Comparison of ENCODE assay signal across 22 cellular contexts in the genomic region with DNA sequence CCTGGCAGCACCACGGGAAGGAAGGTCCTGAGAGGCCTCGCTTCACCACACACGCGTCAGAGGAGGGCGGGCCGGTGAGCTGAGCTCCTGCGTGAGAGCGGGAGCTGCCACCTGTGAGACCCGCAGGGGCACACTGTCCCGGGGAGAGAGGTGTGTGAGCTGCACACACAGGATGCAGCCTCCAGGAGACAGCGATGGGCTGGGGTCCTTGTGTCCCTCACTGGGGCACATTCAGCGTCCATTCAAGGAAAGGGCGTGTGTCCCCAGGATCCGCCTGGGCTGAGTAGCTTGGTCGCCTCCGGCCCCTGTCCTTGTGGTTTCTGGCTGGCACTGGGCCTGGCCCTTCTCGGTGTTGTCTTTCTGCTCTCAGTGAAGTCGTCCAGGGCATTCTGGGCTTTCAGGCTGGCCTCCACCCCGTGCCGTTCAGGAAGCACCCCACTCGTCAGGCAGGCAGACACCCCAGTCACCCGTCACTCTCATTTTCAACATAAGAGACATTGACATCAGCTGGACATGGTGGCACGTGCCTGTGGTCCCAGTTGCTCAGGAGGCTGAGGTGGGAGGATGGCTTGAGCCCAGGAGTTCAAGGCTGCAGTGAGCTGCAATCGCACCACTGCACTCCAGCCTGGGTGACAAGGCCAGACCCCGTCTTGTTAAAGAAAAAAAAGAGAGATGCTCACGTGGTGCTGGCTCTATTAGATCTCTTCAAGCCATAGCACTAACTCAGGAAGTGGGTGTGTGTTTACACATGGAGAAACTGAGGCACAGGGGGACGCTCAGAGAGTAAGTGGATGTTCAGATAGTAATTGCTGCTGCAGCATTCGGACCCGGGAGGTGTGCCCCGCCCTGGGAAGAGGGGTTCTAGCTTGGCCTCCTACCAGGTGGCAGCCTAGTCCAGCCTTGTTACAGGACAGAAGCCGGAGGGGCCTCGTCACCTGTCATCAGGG.
DNase-seq lines count a peak whose midpoint lies in the region; ATAC-seq, FAIRE-seq and TF ChIP-seq lines count a peak whose summit lies in the region.
"Had no signal": no experiment of that assay in that cellular context is flagged by ENCODE, and none has a peak within 500 bp of the region (broad histone marks: within the 10 kb centered on the region; RNA-seq: fewer than 3 reads in every experiment).

No MANE protein-coding gene starts in this region.

- H3K27me3 Mint-ChIP-seq in activated T-cell treated with anti-CD3 and anti-CD28 coated beads, Interleukin-2, amount 50 U/mL, for 24 hours: no peaks in the 10 kb centered on the region
- no peaks in the 10 kb centered on the region for H3K27me3 Mint-ChIP-seq in activated T-cell treated with anti-CD3 and anti-CD28 coated beads, Interleukin-2, amount 50 U/mL, for 72 hours (ENCODE audit: low read depth)
- H3K27me3 Mint-ChIP-seq: activated B cell treated with CpG ODN at 0.5 μM for 24 hours; activated naive CD8-positive, alpha-beta T cell treated with anti-CD3 and anti-CD28 coated beads, Interleukin-2, amount 10 ng/mL, durations not matched to agents 7 days and 5 days; effector memory CD8-positive, alpha-beta T cell had no signal

- no peaks in the 10 kb centered on the region for H3K36me3 ChIP-seq in IMR-90 (ENCODE audit: control insufficient read depth, insufficient read depth, low read length)
- H3K36me3 ChIP-seq in kidney (ENCODE audit: control insufficient read depth in 1 of 2, insufficient read depth in 2 of 2, low read length in 2 of 2): no peaks in the 10 kb centered on the region
- no peaks in the 10 kb centered on the region for H3K36me3 ChIP-seq in spleen
- H3K36me3 ChIP-seq: gastroesophageal sphincter, lower lobe of right lung, upper lobe of right lung had no signal

- H4K5ac ChIP-seq in IMR-90 (ENCODE audit: low read depth, low read length): no peak overlapping the region

- 68% methylated on average over 20 of the region's 32 CpGs; no CpG with 5 or more reads in 1 of the 2 experiments for WGBS in IMR-90 (ENCODE audit: extremely low coverage in 2 of 2, insufficient read length in 1 of 2), 2 experiments
- WGBS in spleen, 5 donors: 75 to 86% (median 80%) methylated on average over 22 to 32 of the region's 32 CpGs

- dilution Hi-C loops in IMR-90 (cut with HindIII; ENCODE audit: low sequenced_read_pairs, unreplicated experiment): no loop called here

- H3K18ac ChIP-seq in IMR-90 (ENCODE audit: low read depth, low read length): no peak overlapping the region

- H3K4ac ChIP-seq in IMR-90 (ENCODE audit: low read depth, low read length): no peak overlapping the region

- H3K27me3 ChIP-seq in IMR-90 (ENCODE audit: control insufficient read depth, insufficient read depth, low read length) (no peaks in the 10 kb centered on the region), spleen (replicated peaks in 1 of 7) (no peaks in the 10 kb centered on the region)
- H3K27me3 ChIP-seq: gastroesophageal sphincter, upper lobe of right lung had no signal

- H3K56ac ChIP-seq in IMR-90 (ENCODE audit: extremely low read depth, insufficient read depth, low read length): no peak overlapping the region

- no peak for ATAC-seq in activated T-cell treated with anti-CD3 and anti-CD28 coated beads, Interleukin-2, amount 50 U/mL, for 72 hours (replicated peaks in 1 of 2)
- ATAC-seq in IMR-90 (ENCODE audit: low read depth): no peak
- no peak for ATAC-seq in GM19463 (IDR thresholded peaks at IDR 0.05; ENCODE audit: unreplicated experiment)
- ATAC-seq: activated CD8-positive, alpha-beta T cell treated with anti-CD3 and anti-CD28 coated beads, Interleukin-2, amount 10 ng/mL, durations not matched to agents 7 days and 5 days; effector memory CD8-positive, alpha-beta T cell; gastroesophageal sphincter; HepG2; lower lobe of right lung; SK-N-SH treated with all-trans-retinoic acid at 6 μM for 48 hours; upper lobe of right lung had no signal

- H2BK120ac ChIP-seq in IMR-90 (ENCODE audit: low read depth, low read length): no peak overlapping the region

- H3K9ac ChIP-seq in IMR-90 (ENCODE audit: low read depth, low read length) (no peak overlapping the region), kidney (ENCODE audit: low read length in 2 of 2) (no peak overlapping the region)

- H3K14ac ChIP-seq in IMR-90 (replicated peaks; ENCODE audit: low read depth, low read length): no peak overlapping the region

- no peaks in the 10 kb centered on the region for H4K20me1 ChIP-seq in IMR-90 (ENCODE audit: insufficient read depth, low read length)

- H2AK9ac ChIP-seq in IMR-90 (replicated peaks; ENCODE audit: low read depth, low read length, poor library complexity): peak overlapping the region; percentile 24

- H3K9me1 ChIP-seq in IMR-90 (ENCODE audit: insufficient read depth, low read length): no peaks in the 10 kb centered on the region

- no peak overlapping the region for H4K91ac ChIP-seq in IMR-90 (ENCODE audit: insufficient read depth, low read depth, low read length)

- TF ChIP-seq CTCF in IMR-90 (conservative IDR thresholded peaks at IDR 0.05; ENCODE audit: low read depth, low read length) (no peak), kidney (IDR thresholded peaks at IDR 0.05; ENCODE audit: borderline replicate concordance, extremely low read depth, insufficient read depth) (no peak), spleen (IDR thresholded peaks at IDR 0.05 in 8 of 11, conservative IDR thresholded peaks at IDR 0.05 in 3 of 11) (no peak)

- no peaks in the 10 kb centered on the region for H3K4me1 Mint-ChIP-seq in activated T-cell treated with anti-CD3 and anti-CD28 coated beads, Interleukin-2, amount 50 U/mL, for 24 hours (ENCODE audit: low read depth)
- no peaks in the 10 kb centered on the region for H3K4me1 Mint-ChIP-seq in activated T-cell treated with anti-CD3 and anti-CD28 coated beads, Interleukin-2, amount 50 U/mL, for 72 hours (ENCODE audit: low read depth)
- H3K4me1 Mint-ChIP-seq: activated B cell treated with CpG ODN at 0.5 μM for 24 hours; activated naive CD8-positive, alpha-beta T cell treated with anti-CD3 and anti-CD28 coated beads, Interleukin-2, amount 10 ng/mL, durations not matched to agents 7 days and 5 days had no signal

- in situ Hi-C loops in IMR-90 (cut with MboI; ENCODE audit: low sequenced_read_pairs): no loop called here

- H3K9me3 ChIP-seq in IMR-90 (ENCODE audit: control insufficient read depth, insufficient read depth, low read length): peaks cover 76% of the 10 kb centered on the region
- no peaks in the 10 kb centered on the region for H3K9me3 ChIP-seq in kidney (ENCODE audit: control insufficient read depth in 1 of 2, low read length in 2 of 2)
- H3K9me3 ChIP-seq in spleen: peaks cover 0 to 6% (median 0%) of the 10 kb centered on the region in 8 donors
- H3K9me3 ChIP-seq: gastroesophageal sphincter, lower lobe of right lung, upper lobe of right lung had no signal

- no peak overlapping the region for H3K23ac ChIP-seq in IMR-90 (ENCODE audit: low read depth, low read length)

- H2AFZ ChIP-seq in IMR-90 (replicated peaks; ENCODE audit: low read length, poor library complexity): no peak overlapping the region

- no peak overlapping the region for H2AK5ac ChIP-seq in IMR-90 (ENCODE audit: low read depth, low read length)

- POLR2A ChIA-PET in IMR-90 (lab: Charles Lee; ENCODE audit: unreplicated experiment): no interaction called here

- FAIRE-seq in kidney (lab: Jason Lieb, UNC): no peak
- FAIRE-seq: HepG2 had no signal

- no peak overlapping the region for H3K27ac Mint-ChIP-seq in activated T-cell treated with anti-CD3 and anti-CD28 coated beads, Interleukin-2, amount 50 U/mL, for 24 hours
- H3K27ac Mint-ChIP-seq in activated T-cell treated with anti-CD3 and anti-CD28 coated beads, Interleukin-2, amount 50 U/mL, for 72 hours: no peak overlapping the region
- H3K27ac Mint-ChIP-seq: activated B cell treated with CpG ODN at 0.5 μM for 24 hours; activated CD8-positive, alpha-beta T cell treated with anti-CD3 and anti-CD28 coated beads, Interleukin-2, amount 10 ng/mL, durations not matched to agents 7 days and 5 days; activated naive CD8-positive, alpha-beta T cell treated with anti-CD3 and anti-CD28 coated beads, Interleukin-2, amount 10 ng/mL, durations not matched to agents 7 days and 5 days; effector memory CD8-positive, alpha-beta T cell had no signal

- no peak overlapping the region for H3K4me2 ChIP-seq in IMR-90 (ENCODE audit: low read depth, low read length)

- H3K9me3 Mint-ChIP-seq in activated T-cell treated with anti-CD3 and anti-CD28 coated beads, Interleukin-2, amount 50 U/mL, for 24 hours: no peaks in the 10 kb centered on the region
- no peaks in the 10 kb centered on the region for H3K9me3 Mint-ChIP-seq in activated T-cell treated with anti-CD3 and anti-CD28 coated beads, Interleukin-2, amount 50 U/mL, for 72 hours
- H3K9me3 Mint-ChIP-seq: activated B cell treated with CpG ODN at 0.5 μM for 24 hours; activated naive CD8-positive, alpha-beta T cell treated with anti-CD3 and anti-CD28 coated beads, Interleukin-2, amount 10 ng/mL, durations not matched to agents 7 days and 5 days; effector memory CD8-positive, alpha-beta T cell had no signal

- peak; percentile 12 for DNase-seq in activated T-cell treated with anti-CD3 and anti-CD28 coated beads, Interleukin-2, amount 50 U/mL, for 24 hours
- DNase-seq in activated T-cell treated with anti-CD3 and anti-CD28 coated beads, Interleukin-2, amount 50 U/mL, for 72 hours: no peak
- DNase-seq in IMR-90: no peak
- DNase-seq in kidney: peak; percentile 59
- peak; percentile 47 for DNase-seq in spleen
- no peak for DNase-seq in NCI-H1436 (lab: John Stamatoyannopoulos, UW)
- DNase-seq in activated gamma-delta T cell (lab: John Stamatoyannopoulos, UW): no peak
- DNase-seq: activated B cell treated with CpG ODN at 0.5 μM for 24 hours; activated CD8-positive, alpha-beta T cell treated with anti-CD3 and anti-CD28 coated beads, Interleukin-2, amount 10 ng/mL, durations not matched to agents 7 days and 5 days; activated naive CD8-positive, alpha-beta T cell treated with anti-CD3 and anti-CD28 coated beads, Interleukin-2, amount 10 ng/mL, durations not matched to agents 7 days and 5 days; COR-L47; effector memory CD8-positive, alpha-beta T cell; lower lobe of right lung; NCI-H1092 treated with DMSO at 0.1 percent for 48 hours; NCI-H524 treated with DMSO at 0.1 percent for 48 hours; stimulated activated CD4-positive, alpha-beta T cell treated with anti-CD3 and anti-CD28 coated beads, Interleukin-12 subunit alpha, Interleukin-12 subunit beta, amount 100 ng/mL, for 4 hours; upper lobe of right lung had no signal

- no peak overlapping the region for H3K4me3 Mint-ChIP-seq in activated T-cell treated with anti-CD3 and anti-CD28 coated beads, Interleukin-2, amount 50 U/mL, for 24 hours
- H3K4me3 Mint-ChIP-seq in activated T-cell treated with anti-CD3 and anti-CD28 coated beads, Interleukin-2, amount 50 U/mL, for 72 hours: no peak overlapping the region
- H3K4me3 Mint-ChIP-seq: activated B cell treated with CpG ODN at 0.5 μM for 24 hours; activated CD8-positive, alpha-beta T cell treated with anti-CD3 and anti-CD28 coated beads, Interleukin-2, amount 10 ng/mL, durations not matched to agents 7 days and 5 days; activated naive CD8-positive, alpha-beta T cell treated with anti-CD3 and anti-CD28 coated beads, Interleukin-2, amount 10 ng/mL, durations not matched to agents 7 days and 5 days; effector memory CD8-positive, alpha-beta T cell had no signal

- H3K4me3 ChIP-seq in IMR-90 (ENCODE audit: insufficient read depth, low read depth, low read length) (no peak overlapping the region), kidney (ENCODE audit: low read length in 2 of 2) (no peak overlapping the region), spleen (no peak overlapping the region)
- H3K4me3 ChIP-seq: gastroesophageal sphincter, lower lobe of right lung, upper lobe of right lung had no signal

- CTCF ChIA-PET in IMR-90 (lab: Yijun Ruan, JAX): no interaction called here

- H2BK20ac ChIP-seq in IMR-90 (ENCODE audit: low read depth, low read length): no peak overlapping the region

- H2BK5ac ChIP-seq in IMR-90 (ENCODE audit: low read depth, low read length, poor library complexity, severe bottlenecking): no peak overlapping the region

- H3K27ac ChIP-seq in IMR-90 (ENCODE audit: insufficient read depth, low read length) (no peak overlapping the region), kidney (ENCODE audit: low read depth in 2 of 2, low read length in 2 of 2) (no peak overlapping the region), spleen (no peak overlapping the region)
- H3K27ac ChIP-seq: gastroesophageal sphincter, HL-60, lower lobe of right lung, upper lobe of right lung had no signal

- no peaks in the 10 kb centered on the region for H3K79me1 ChIP-seq in IMR-90 (ENCODE audit: low read depth in 1 of 2, low read length in 2 of 2)

- H2BK15ac ChIP-seq in IMR-90 (ENCODE audit: low read depth, low read length): no peak overlapping the region

- no peaks in the 10 kb centered on the region for H3K36me3 Mint-ChIP-seq in activated T-cell treated with anti-CD3 and anti-CD28 coated beads, Interleukin-2, amount 50 U/mL, for 24 hours (ENCODE audit: low read depth)
- no peaks in the 10 kb centered on the region for H3K36me3 Mint-ChIP-seq in activated T-cell treated with anti-CD3 and anti-CD28 coated beads, Interleukin-2, amount 50 U/mL, for 72 hours (ENCODE audit: insufficient read depth in 2 of 2)
- H3K36me3 Mint-ChIP-seq: activated naive CD8-positive, alpha-beta T cell treated with anti-CD3 and anti-CD28 coated beads, Interleukin-2, amount 10 ng/mL, durations not matched to agents 7 days and 5 days had no signal

- H3K4me1 ChIP-seq in IMR-90 (ENCODE audit: control insufficient read depth, insufficient read depth, low read length) (no peaks in the 10 kb centered on the region), kidney (ENCODE audit: control insufficient read depth in 1 of 2, insufficient read depth in 1 of 2, low read depth in 1 of 2, low read length in 2 of 2) (no peaks in the 10 kb centered on the region), spleen (no peaks in the 10 kb centered on the region)
- H3K4me1 ChIP-seq: gastroesophageal sphincter, lower lobe of right lung, upper lobe of right lung had no signal

- intact Hi-C loops in IMR-90 (cut with micrococcal nuclease) (no loop called here), kidney (cut with DNase I) (no loop called here), spleen (cut with DNase I; ENCODE audit: low total_unique reads) (no loop called here)

- no peak for TF ChIP-seq RAD21 in IMR-90 (IDR thresholded peaks at IDR 0.05; ENCODE audit: low read length)

- BruUV-seq in IMR-90 (replicated peaks; lab: Mats Ljungman, UMichigan): no TSS peak

- no peak overlapping the region for H4K8ac ChIP-seq in IMR-90 (ENCODE audit: low read depth in 2 of 2, low read length in 2 of 2)

- TF ChIP-seq POLR2A in IMR-90 (IDR thresholded peaks at IDR 0.05; ENCODE audit: low read depth, low read length): no peak
- TF ChIP-seq POLR2A in spleen (IDR thresholded peaks at IDR 0.05): no peak

Comparison
In these comparisons a context has a peak if more than half of its experiments do, and no peak if none do; other contexts are left out.
1. DNase-seq: peak in activated T-cell treated with anti-CD3 and anti-CD28 coated beads, Interleukin-2, amount 50 U/mL, for 24 hours (single experiment), kidney (single experiment) and spleen (single experiment); none in activated T-cell treated with anti-CD3 and anti-CD28 coated beads, Interleukin-2, amount 50 U/mL, for 72 hours (0 of 2), IMR-90 (single experiment), NCI-H1436 (single experiment) and activated gamma-delta T cell (single experiment).